ENCODE assay signal across 38 cellular contexts in genomic region chr14:57707219-57707618, GRCh38.
"Had no signal": no experiment of that assay in that cellular context is flagged by ENCODE, and none has a peak within 500 bp of the region (broad histone marks: within the 10 kb centered on the region; RNA-seq: fewer than 3 reads in every experiment).

No MANE protein-coding gene starts in this region.

- H3K4me1 ChIP-seq: adrenal gland, ascending aorta had no signal

- H3K27me3 Mint-ChIP-seq: activated B cell treated with CpG ODN at 0.5 μM for 24 hours; activated CD4-positive, alpha-beta memory T cell treated with anti-CD3 and anti-CD28 coated beads for 36 hours; activated CD4-positive, alpha-beta T cell treated with anti-CD3 and anti-CD28 coated beads, Interleukin-2, amount 10 ng/mL, durations not matched to agents 24 days and 14 days; activated CD8-positive, alpha-beta T cell treated with anti-CD3 and anti-CD28 coated beads for 36 hours; activated naive CD8-positive, alpha-beta T cell treated with anti-CD3 and anti-CD28 coated beads, Interleukin-2, amount 10 ng/mL, durations not matched to agents 7 days and 5 days; activated T-helper 17 cell treated with anti-CD3 and anti-CD28 coated beads, Interleukin-2, amount 50 U/mL, for 72 hours; brain; central memory CD8-positive, alpha-beta T cell had no signal

- ATAC-seq: activated CD8-positive, alpha-beta T cell treated with anti-CD3 and anti-CD28 coated beads for 36 hours; activated naive CD4-positive, alpha-beta T cell treated with anti-CD3 and anti-CD28 coated beads, Interleukin-2, amount 50 U/mL, for 72 hours; activated T-cell treated with anti-CD3 and anti-CD28 coated beads, Interleukin-2, amount 50 U/mL, for 4 hours; activated T-cell treated with anti-CD3 and anti-CD28 coated beads, Interleukin-2, amount 50 U/mL, for 72 hours; activated T-helper 17 cell treated with anti-CD3 and anti-CD28 coated beads, Interleukin-2, amount 50 U/mL, for 72 hours had no signal

- H3K27ac ChIP-seq: adrenal gland, ascending aorta, cardiac muscle cell, VCaP had no signal

- H3K27me3 ChIP-seq: adrenal gland, ascending aorta, cardiac muscle cell had no signal

- H3K36me3 ChIP-seq: adrenal gland, ascending aorta, cardiac muscle cell had no signal

- H3K27ac Mint-ChIP-seq: activated B cell treated with CpG ODN at 0.5 μM for 24 hours; activated CD4-positive, alpha-beta memory T cell treated with anti-CD3 and anti-CD28 coated beads for 36 hours; activated CD4-positive, alpha-beta T cell treated with anti-CD3 and anti-CD28 coated beads, Interleukin-2, amount 10 ng/mL, durations not matched to agents 24 days and 14 days; activated CD8-positive, alpha-beta T cell treated with anti-CD3 and anti-CD28 coated beads for 36 hours; activated naive CD4-positive, alpha-beta T cell treated with anti-CD3 and anti-CD28 coated beads for 36 hours; activated naive CD4-positive, alpha-beta T cell treated with anti-CD3 and anti-CD28 coated beads, Interleukin-2, amount 50 U/mL, for 72 hours; activated naive CD8-positive, alpha-beta T cell treated with anti-CD3 and anti-CD28 coated beads, Interleukin-2, amount 10 ng/mL, durations not matched to agents 7 days and 5 days; activated T-cell treated with anti-CD3 and anti-CD28 coated beads, Interleukin-2, amount 50 U/mL, for 72 hours; activated T-helper 1 cell treated with anti-CD3 and anti-CD28 coated beads, Interleukin-12 subunit alpha, Interleukin-12 subunit beta, Interleukin-2, Interleukin-4 antibody, amounts not matched to agents 30 ng/mL and 10 ng/mL and 1 ng/mL, durations not matched to agents 14 hours and 24 hours and 36 hours; activated T-helper 17 cell treated with anti-CD3 and anti-CD28 coated beads, Interleukin-2, amount 50 U/mL, for 72 hours; brain; T-helper 1 cell treated with Interleukin-12 subunit alpha and Interleukin-12 subunit beta and Interleukin-4 antibody, amounts not matched to agents 30 μg/mL and 1 μg/mL, for 36 hours; T-helper 2 cell treated with Interferon-gamma antibody and Interleukin-4, amounts not matched to agents 5 μg/mL and 100 μg/mL, for 36 hours had no signal

- H3K4me1 Mint-ChIP-seq: activated B cell treated with CpG ODN at 0.5 μM for 24 hours; activated CD4-positive, alpha-beta T cell treated with anti-CD3 and anti-CD28 coated beads, Interleukin-2, amount 10 ng/mL, durations not matched to agents 24 days and 14 days; activated naive CD8-positive, alpha-beta T cell treated with anti-CD3 and anti-CD28 coated beads, Interleukin-2, amount 10 ng/mL, durations not matched to agents 7 days and 5 days; activated T-helper 17 cell treated with anti-CD3 and anti-CD28 coated beads, Interleukin-2, amount 50 U/mL, for 72 hours; brain; central memory CD8-positive, alpha-beta T cell had no signal

- DNase-seq: activated B cell treated with CpG ODN at 0.5 μM for 24 hours; activated CD4-positive, alpha-beta memory T cell treated with anti-CD3 and anti-CD28 coated beads for 36 hours; activated CD4-positive, alpha-beta T cell treated with anti-CD3 and anti-CD28 coated beads for 4 hours; activated CD4-positive, alpha-beta T cell treated with anti-CD3 and anti-CD28 coated beads, Interleukin-2, amount 10 ng/mL, durations not matched to agents 24 days and 14 days; activated CD4-positive, alpha-beta T cell treated with anti-CD3 and anti-CD28 coated beads, Interleukin-2, amount 50 U/mL, for 1 hour; activated CD4-positive, alpha-beta T cell treated with anti-CD3 and anti-CD28 coated beads, Interleukin-2, amount 50 U/mL, for 4 hours; activated CD4-positive, CD25-positive, alpha-beta regulatory T cell treated with anti-CD3 and anti-CD28 coated beads, Interleukin-2, amount 50 U/mL, for 72 hours; activated CD8-positive, alpha-beta memory T cell treated with anti-CD3 and anti-CD28 coated beads, Interleukin-2, amount 50 U/mL, for 4 hours; activated CD8-positive, alpha-beta T cell treated with anti-CD3 and anti-CD28 coated beads for 36 hours; activated effector memory CD4-positive, alpha-beta T cell treated with anti-CD3 and anti-CD28 coated beads, Interleukin-2, amount 50 U/mL, for 16 hours; activated gamma-delta T cell treated with Interleukin-2 at 50 U/mL for 16 hours; activated naive CD4-positive, alpha-beta T cell; activated naive CD4-positive, alpha-beta T cell treated with anti-CD3 and anti-CD28 coated beads for 36 hours; activated naive CD4-positive, alpha-beta T cell treated with anti-CD3 and anti-CD28 coated beads, Interleukin-2, amount 50 U/mL, for 16 hours; activated naive CD8-positive, alpha-beta T cell treated with anti-CD3 and anti-CD28 coated beads, Interleukin-2, amount 10 ng/mL, durations not matched to agents 7 days and 5 days; activated T-cell treated with anti-CD3 and anti-CD28 coated beads for 4 hours; activated T-cell treated with anti-CD3 and anti-CD28 coated beads, Interleukin-2, amount 50 U/mL, for 1 hour; activated T-cell treated with anti-CD3 and anti-CD28 coated beads, Interleukin-2, amount 50 U/mL, for 4 hours; activated T-cell treated with anti-CD3 and anti-CD28 coated beads, Interleukin-2, amount 50 U/mL, for 72 hours; adrenal gland; amniotic stem cell; caudate nucleus; cerebellar nuclear complex; T-helper 1 cell; T-helper 2 cell; T-helper 9 cell had no signal

- H3K4me3 ChIP-seq: adrenal gland, ascending aorta, cardiac muscle cell had no signal

- FAIRE-seq: bronchial epithelial cell, TTC549 had no signal

- H3K4me3 Mint-ChIP-seq: activated B cell treated with CpG ODN at 0.5 μM for 24 hours; activated CD4-positive, alpha-beta memory T cell treated with anti-CD3 and anti-CD28 coated beads for 36 hours; activated CD4-positive, alpha-beta T cell treated with anti-CD3 and anti-CD28 coated beads, Interleukin-2, amount 10 ng/mL, durations not matched to agents 24 days and 14 days; activated CD8-positive, alpha-beta T cell treated with anti-CD3 and anti-CD28 coated beads for 36 hours; activated naive CD4-positive, alpha-beta T cell treated with anti-CD3 and anti-CD28 coated beads for 36 hours; activated naive CD8-positive, alpha-beta T cell treated with anti-CD3 and anti-CD28 coated beads, Interleukin-2, amount 10 ng/mL, durations not matched to agents 7 days and 5 days; activated T-cell treated with anti-CD3 and anti-CD28 coated beads, Interleukin-2, amount 50 U/mL, for 4 hours; activated T-cell treated with anti-CD3 and anti-CD28 coated beads, Interleukin-2, amount 50 U/mL, for 72 hours; activated T-helper 1 cell treated with anti-CD3 and anti-CD28 coated beads, Interleukin-12 subunit alpha, Interleukin-12 subunit beta, Interleukin-2, Interleukin-4 antibody, amounts not matched to agents 30 ng/mL and 10 ng/mL and 1 ng/mL, durations not matched to agents 14 hours and 24 hours and 36 hours; activated T-helper 17 cell treated with anti-CD3 and anti-CD28 coated beads, Interleukin-2, amount 50 U/mL, for 72 hours; brain; central memory CD8-positive, alpha-beta T cell; T-helper 1 cell treated with Interleukin-12 subunit alpha and Interleukin-12 subunit beta and Interleukin-4 antibody, amounts not matched to agents 30 μg/mL and 1 μg/mL, for 36 hours; T-helper 2 cell treated with Interferon-gamma antibody and Interleukin-4, amounts not matched to agents 5 μg/mL and 100 μg/mL, for 36 hours had no signal

- H3K36me3 Mint-ChIP-seq: activated CD4-positive, alpha-beta memory T cell treated with anti-CD3 and anti-CD28 coated beads for 36 hours; activated naive CD4-positive, alpha-beta T cell treated with anti-CD3 and anti-CD28 coated beads, Interleukin-2, amount 50 U/mL, for 72 hours; activated naive CD8-positive, alpha-beta T cell treated with anti-CD3 and anti-CD28 coated beads, Interleukin-2, amount 10 ng/mL, durations not matched to agents 7 days and 5 days; brain had no signal
